ENCODE assay signal across 8 cellular contexts in genomic region chr6:126657556-126658129, GRCh38.
DNase-seq lines count a peak whose midpoint lies in the region; ATAC-seq and TF ChIP-seq lines count a peak whose summit lies in the region.

No MANE protein-coding gene starts in this region.

- no peaks in the 10 kb centered on the region for H3K27me3 ChIP-seq in smooth muscle cell (ENCODE audit: low read depth)

- no peak overlapping the region for H2AFZ ChIP-seq in smooth muscle cell (ENCODE audit: low read depth)

- no peaks in the 10 kb centered on the region for H3K36me3 ChIP-seq in smooth muscle cell (ENCODE audit: low read depth)

- no peak overlapping the region for H3K4me2 ChIP-seq in smooth muscle cell

- WGBS in smooth muscle cell (ENCODE audit: low lambda C conversion rate), result 55% methylated on average over 3 of the region's 3 CpGs

- H3K79me2 ChIP-seq in smooth muscle cell (ENCODE audit: low read depth), result no peaks in the 10 kb centered on the region

- H4K20me1 ChIP-seq in smooth muscle cell (ENCODE audit: low read depth), result no peaks in the 10 kb centered on the region

- no peak overlapping the region for H3K9ac ChIP-seq in smooth muscle cell (ENCODE audit: low read depth)

- ATAC-seq in HG03521 (IDR thresholded peaks at IDR 0.05; ENCODE audit: unreplicated experiment), result no peak

- DNase-seq in NCI-H510A treated with DMSO at 0.1 percent for 48 hours (lab: John Stamatoyannopoulos, UW) (peak; percentile 13), NCI-H510A (lab: John Stamatoyannopoulos, UW) (no peak), NCI-H526 treated with DMSO at 0.1 percent for 48 hours (lab: John Stamatoyannopoulos, UW) (peak; percentile 13), epithelial cell of esophagus (ENCODE audit: low read depth) (peak; percentile 61), smooth muscle cell (lab: John Stamatoyannopoulos, UW; ENCODE audit: unreplicated experiment) (no peak), NCI-H345 treated with DMSO at 0.1 percent for 48 hours (lab: John Stamatoyannopoulos, UW; ENCODE audit: unreplicated experiment) (no peak)
- DNase-seq in stimulated activated CD8-positive, alpha-beta memory T cell treated with anti-CD3 and anti-CD28 coated beads, Interleukin-4, amount 100 ng/mL, for 48 hours, result no peak

- H3K4me1 ChIP-seq in smooth muscle cell (ENCODE audit: low read depth), result no peaks in the 10 kb centered on the region

- no peaks in the 10 kb centered on the region for H3K9me3 ChIP-seq in smooth muscle cell (replicated peaks; ENCODE audit: low read depth)

- H3K4me3 ChIP-seq in epithelial cell of esophagus (ENCODE audit: low read length) (no peak overlapping the region), smooth muscle cell (no peak overlapping the region)

- no peak overlapping the region for H3K27ac ChIP-seq in smooth muscle cell (ENCODE audit: low read depth)

- H3F3A ChIP-seq in smooth muscle cell (ENCODE audit: low read depth), result no peaks in the 10 kb centered on the region

- TF ChIP-seq CTCF in epithelial cell of esophagus (IDR thresholded peaks at IDR 0.05; ENCODE audit: insufficient read depth, low read depth, low read length, missing control alignments), result peak; percentile 73
- peak; percentile 43 for TF ChIP-seq CTCF in smooth muscle cell (IDR thresholded peaks at IDR 0.05; ENCODE audit: borderline replicate concordance, insufficient read depth, poor library complexity, severe bottlenecking)

Comparison
In these comparisons a context has a peak if more than half of its experiments do, and no peak if none do; other contexts are left out.
1. DNase-seq: peak in NCI-H510A treated with DMSO at 0.1 percent for 48 hours (single experiment), NCI-H526 treated with DMSO at 0.1 percent for 48 hours (single experiment) and epithelial cell of esophagus (single experiment); none in NCI-H510A (single experiment), smooth muscle cell (single experiment), NCI-H345 treated with DMSO at 0.1 percent for 48 hours (single experiment) and stimulated activated CD8-positive, alpha-beta memory T cell treated with anti-CD3 and anti-CD28 coated beads, Interleukin-4, amount 100 ng/mL, for 48 hours (single experiment).